8 cellular contexts compared by ENCODE assay signal in genomic region chr13:29596064-29596418, GRCh38. TPM values are rescaled to one million over a fixed set of nuclear protein-coding genes. Genes with fewer than 3 reads are reported as not detected.
DNase-seq lines count a peak whose midpoint lies in the region; ATAC-seq, FAIRE-seq and TF ChIP-seq lines count a peak whose summit lies in the region.

No MANE protein-coding gene starts in this region.

- dilution Hi-C loops in keratinocyte (cut with MboI; ENCODE audit: extremely low pct_ligation_motif_present, low sequenced_read_pairs), result no loop called here

- H3K4me1 ChIP-seq in keratinocyte (ENCODE audit: control insufficient read depth, extremely low read depth, insufficient read depth, low read length), result peaks cover 30% of the 10 kb centered on the region
- H3K4me1 ChIP-seq in subcutaneous abdominal adipose tissue (ENCODE audit: control insufficient read depth in 5 of 5, insufficient read depth in 5 of 5, low read length in 5 of 5), result peaks cover 0 to 16% (median 14%) of the 10 kb centered on the region in 5 donors

- H3K9ac ChIP-seq in keratinocyte (ENCODE audit: control insufficient read depth, extremely low read depth, insufficient read depth, low read length), result peak overlapping the region; percentile 97
- H3K9ac ChIP-seq in subcutaneous abdominal adipose tissue (ENCODE audit: low read length in 5 of 5), result peak overlapping the region in 3 of 5 donors; percentile 53 to 59 (median 59)

- H2AFZ ChIP-seq in keratinocyte (ENCODE audit: control insufficient read depth, low read length), result peak overlapping the region; percentile 52

- H3K9me3 Mint-ChIP-seq in activated CD4-positive, alpha-beta T cell treated with anti-CD3 and anti-CD28 coated beads for 36 hours (ENCODE audit: low read depth), result no peaks in the 10 kb centered on the region
- H3K9me3 Mint-ChIP-seq in activated naive CD8-positive, alpha-beta T cell treated with anti-CD3 and anti-CD28 coated beads for 36 hours, result no peaks in the 10 kb centered on the region

- peaks cover 41% of the 10 kb centered on the region for H3K79me2 ChIP-seq in keratinocyte (ENCODE audit: control insufficient read depth, insufficient read depth, low read length)

- peaks cover 30% of the 10 kb centered on the region for H3K36me3 Mint-ChIP-seq in activated CD4-positive, alpha-beta T cell treated with anti-CD3 and anti-CD28 coated beads for 36 hours (ENCODE audit: low read depth)
- H3K36me3 Mint-ChIP-seq in activated naive CD8-positive, alpha-beta T cell treated with anti-CD3 and anti-CD28 coated beads for 36 hours, result peaks cover 32% of the 10 kb centered on the region

- H3K9me1 ChIP-seq in keratinocyte (ENCODE audit: control insufficient read depth, extremely low read depth, insufficient read depth, low read length), result peaks cover 1% of the 10 kb centered on the region

- intact Hi-C loops in activated CD4-positive, alpha-beta T cell treated with anti-CD3 and anti-CD28 coated beads for 36 hours (cut with DNase I, micrococcal nuclease), result loop anchor here (5.0 to 10.0 kb wide), 4 partner anchors 256 to 1449 kb away; partner anchors contain the start of genes HMGB1 (in 1 of the 2) and UBL3 (in 1 of the 2)

- H3K27ac ChIP-seq in keratinocyte (ENCODE audit: control insufficient read depth, insufficient read depth, low read length) (peak overlapping the region; percentile 21), subcutaneous abdominal adipose tissue (ENCODE audit: low read depth, low read length) (no peak overlapping the region)

- FAIRE-seq in keratinocyte (lab: Jason Lieb, UNC) (no peak), GM12892 (lab: Jason Lieb, UNC) (no peak)

- CTCF ChIA-PET in activated CD4-positive, alpha-beta T cell treated with anti-CD3 and anti-CD28 coated beads for 36 hours (lab: Charles Lee), result interaction anchor here (1.1 to 1.3 kb wide), 2 partner anchors 328 to 519 kb away, joined by 4 read pairs; no protein-coding TSS in a partner anchor
- CTCF ChIA-PET in GM10248 (lab: Yijun Ruan, JAX), result interaction anchor here (0.7 to 1.8 kb wide), 8 partner anchors 10 to 537 kb away, joined by 3 to 6 read pairs (median 3); no protein-coding TSS in a partner anchor

- H3K4me1 Mint-ChIP-seq in activated CD4-positive, alpha-beta T cell treated with anti-CD3 and anti-CD28 coated beads for 36 hours, result peaks cover 35% of the 10 kb centered on the region
- H3K4me1 Mint-ChIP-seq in activated naive CD8-positive, alpha-beta T cell treated with anti-CD3 and anti-CD28 coated beads for 36 hours, result peaks cover 32% of the 10 kb centered on the region

- H3K9me3 ChIP-seq in keratinocyte (ENCODE audit: control insufficient read depth, low read depth, low read length) (no peaks in the 10 kb centered on the region), subcutaneous abdominal adipose tissue (ENCODE audit: control insufficient read depth in 5 of 5, low read length in 5 of 5) (no peaks in the 10 kb centered on the region)

- H4K20me1 ChIP-seq in keratinocyte (ENCODE audit: control insufficient read depth, extremely low read depth, insufficient read depth, low read length), result peaks cover 6% of the 10 kb centered on the region

- DNase-seq in activated CD4-positive, alpha-beta T cell treated with anti-CD3 and anti-CD28 coated beads for 36 hours, result no peak
- no peak for DNase-seq in activated CD4-positive, alpha-beta T cell treated with anti-CD3 and anti-CD28 coated beads for 1 hour
- DNase-seq in activated naive CD8-positive, alpha-beta T cell treated with anti-CD3 and anti-CD28 coated beads for 36 hours, result no peak
- DNase-seq in keratinocyte (ENCODE audit: low read depth, low spot score) (no peak), GM10248 (ENCODE audit: extremely low spot score) (no peak), GM12892 (ENCODE audit: insufficient read length) (no peak)

- POLR2A ChIA-PET in activated CD4-positive, alpha-beta T cell treated with anti-CD3 and anti-CD28 coated beads for 36 hours (lab: Charles Lee), result interaction anchor here (0.5 to 1.0 kb wide), 4 partner anchors 53 to 1478 kb away, joined by 3 to 4 read pairs (median 3); no protein-coding TSS in a partner anchor
- POLR2A ChIA-PET in GM10248 (lab: Yijun Ruan, JAX), result no interaction called here

- H3K4me3 ChIP-seq in keratinocyte (ENCODE audit: control insufficient read depth in 2 of 3, extremely low read depth in 1 of 3, insufficient read depth in 2 of 3, low read depth in 1 of 3, low read length in 3 of 3), result peak overlapping the region; percentile 34 to 58 (median 57)
- peak overlapping the region; percentile 15 to 66 (median 64) for H3K4me3 ChIP-seq in subcutaneous abdominal adipose tissue (ENCODE audit: low read depth in 1 of 5, low read length in 5 of 5)

- no peak for TF ChIP-seq POLR2A in GM12892 (IDR thresholded peaks at IDR 0.05; ENCODE audit: low read depth, low read length)

- peak overlapping the region; percentile 72 for H3K4me3 Mint-ChIP-seq in activated CD4-positive, alpha-beta T cell treated with anti-CD3 and anti-CD28 coated beads for 36 hours
- H3K4me3 Mint-ChIP-seq in activated naive CD8-positive, alpha-beta T cell treated with anti-CD3 and anti-CD28 coated beads for 36 hours, result peak overlapping the region; percentile 87

- H3K27me3 Mint-ChIP-seq in activated CD4-positive, alpha-beta T cell treated with anti-CD3 and anti-CD28 coated beads for 36 hours, result no peaks in the 10 kb centered on the region
- peaks cover 3% of the 10 kb centered on the region for H3K27me3 Mint-ChIP-seq in activated naive CD8-positive, alpha-beta T cell treated with anti-CD3 and anti-CD28 coated beads for 36 hours

- H3K4me2 ChIP-seq in keratinocyte (ENCODE audit: control insufficient read depth, extremely low read depth, insufficient read depth, low read depth, low read length), result peak overlapping the region; percentile 76

- peaks cover 0 to 25% of the 10 kb centered on the region in 2 experiments for H3K36me3 ChIP-seq in keratinocyte (ENCODE audit: control insufficient read depth in 2 of 2, extremely low read depth in 1 of 2, insufficient read depth in 2 of 2, low read length in 2 of 2)
- no peaks in the 10 kb centered on the region for H3K36me3 ChIP-seq in subcutaneous abdominal adipose tissue (ENCODE audit: control insufficient read depth in 5 of 5, insufficient read depth in 5 of 5, low read length in 5 of 5)

- peak overlapping the region; percentile 85 for H3K27ac Mint-ChIP-seq in activated CD4-positive, alpha-beta T cell treated with anti-CD3 and anti-CD28 coated beads for 36 hours
- H3K27ac Mint-ChIP-seq in activated naive CD8-positive, alpha-beta T cell treated with anti-CD3 and anti-CD28 coated beads for 36 hours, result peak overlapping the region; percentile 86

- no peak for ATAC-seq in activated CD4-positive, alpha-beta T cell treated with anti-CD3 and anti-CD28 coated beads for 36 hours
- no peak for ATAC-seq in GM18519 (IDR thresholded peaks at IDR 0.05; ENCODE audit: low FRiP score, unreplicated experiment)

- no peaks in the 10 kb centered on the region for H3K27me3 ChIP-seq in keratinocyte (ENCODE audit: control insufficient read depth, extremely low read depth, insufficient read depth, low read length)
- peaks cover 0 to 6% (median 3%) of the 10 kb centered on the region in 5 donors for H3K27me3 ChIP-seq in subcutaneous abdominal adipose tissue (ENCODE audit: control insufficient read depth in 5 of 5, insufficient read depth in 4 of 5, low read length in 5 of 5)

- no peak for TF ChIP-seq CTCF in keratinocyte (optimal IDR thresholded peaks at IDR 0.05 in 1 of 3, IDR thresholded peaks at IDR 0.05 in 1 of 3, conservative IDR thresholded peaks at IDR 0.05 in 1 of 3; ENCODE audit: extremely low read depth in 1 of 3, insufficient read depth in 2 of 3, low read length in 3 of 3)
- no peak for TF ChIP-seq CTCF in GM10248 (IDR thresholded peaks at IDR 0.05; ENCODE audit: control extremely low read depth, extremely low read depth, low read depth, missing control alignments)

RNA-seq across cellular contexts. Expression of gene SLC7A1, which starts 0.6 kb away (rescaled TPM):
- 100 to 1,000 TPM in 1 of 2 experiments, 10 to 100 TPM in 1; 91.1 to 126 TPM for total RNA-seq in activated CD4-positive, alpha-beta T cell treated with anti-CD3 and anti-CD28 coated beads for 36 hours
- total RNA-seq in activated naive CD8-positive, alpha-beta T cell treated with anti-CD3 and anti-CD28 coated beads for 36 hours, result 100 to 1,000 TPM; 152 to 155 TPM
- 36.1 to 73.7 TPM (median 41.5 TPM) in 3 replicates for polyA plus RNA-seq in keratinocyte
- polyA plus RNA-seq in keratinocyte (2011; ENCODE audit: low read depth), result 29.0 TPM
- polyA plus RNA-seq in keratinocyte (2011; cell fraction: cytosol; rRNA removed), result 29.0 and 29.6 TPM in 2 replicates
- 217 and 223 TPM in 2 replicates for polyA plus RNA-seq in keratinocyte (2011; cell fraction: nucleus; rRNA removed)
- 51.2 and 86.6 TPM in 2 replicates for polyA plus RNA-seq in keratinocyte (2012; ENCODE audit: low replicate concordance)
- 78.9 to 264 TPM (median 111 TPM) in 3 replicates for polyA minus RNA-seq in keratinocyte
- 71.4 TPM for polyA minus RNA-seq in keratinocyte (2011; cell fraction: cytosol; rRNA and poly(A)+ RNA removed)
- polyA minus RNA-seq in keratinocyte (2011; cell fraction: nucleus; rRNA and poly(A)+ RNA removed), result 301 and 398 TPM in 2 replicates
- 13.4 TPM for polyA plus RNA-seq in GM12892 (2012; ENCODE audit: missing spikeins)
